Comparison of ENCODE assay signal across 18 cellular contexts in the genomic region with DNA sequence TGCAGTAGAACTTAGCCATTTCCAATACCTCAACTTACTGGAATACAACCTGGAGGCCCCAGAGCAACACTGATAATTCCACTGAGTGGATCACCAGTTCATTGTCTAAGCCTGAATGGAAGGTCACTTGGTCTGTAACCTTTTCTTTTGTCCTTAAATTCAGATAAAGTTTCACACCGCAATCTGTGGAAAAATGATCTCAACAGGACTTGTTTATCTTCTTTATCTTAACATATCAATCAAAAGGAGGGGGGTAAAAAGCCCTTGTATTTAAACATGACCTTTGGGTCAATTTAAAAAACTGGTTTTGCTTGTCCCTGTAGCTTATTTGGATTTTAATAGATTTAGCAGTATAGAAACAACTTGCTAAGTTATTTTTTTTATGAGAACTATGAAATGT. TPM values are rescaled to one million over a fixed set of nuclear protein-coding genes. Genes with fewer than 3 reads are reported as not detected.
DNase-seq lines count a peak whose midpoint lies in the region; ATAC-seq, FAIRE-seq and TF ChIP-seq lines count a peak whose summit lies in the region.
"Had no signal": no experiment of that assay in that cellular context is flagged by ENCODE, and none has a peak within 500 bp of the region (broad histone marks: within the 10 kb centered on the region; RNA-seq: fewer than 3 reads in every experiment).

No MANE protein-coding gene starts in this region.

- H4K5ac ChIP-seq in H1 (ENCODE audit: insufficient read length, low read depth, low read length), result peak overlapping the region; percentile 41

- peaks cover 35% of the 10 kb centered on the region for H3K4me1 Mint-ChIP-seq in Calu3 (ENCODE audit: low read depth, unreplicated experiment)
- H3K4me1 Mint-ChIP-seq in activated CD4-positive, alpha-beta T cell treated with anti-CD3 and anti-CD28 coated beads for 36 hours, result peaks cover 55% of the 10 kb centered on the region

- H2BK20ac ChIP-seq in H1 (ENCODE audit: low read length), result no peak overlapping the region

- H2BK5ac ChIP-seq in H1 (ENCODE audit: low read depth, low read length) (no peak overlapping the region), trophoblast cell (ENCODE audit: low read depth, low read length, poor library complexity) (peak overlapping the region; percentile 19)

- no peak overlapping the region for H2BK12ac ChIP-seq in H1 (ENCODE audit: low read depth, low read length)
- H2BK12ac ChIP-seq in trophoblast cell (ENCODE audit: low read length), result no peak overlapping the region

- peaks cover 8 to 10% of the 10 kb centered on the region in 2 experiments for H4K20me1 ChIP-seq in H1 (replicated peaks in 1 of 2; ENCODE audit: control insufficient read depth in 1 of 2, insufficient read depth in 2 of 2, low read length in 2 of 2)

- H3K79me2 ChIP-seq in H1 (ENCODE audit: control insufficient read depth in 1 of 2, insufficient read depth in 2 of 2, low read length in 2 of 2) (peaks cover 0 to 44% of the 10 kb centered on the region in 2 experiments; a peak in 3 of 4 replicates), trophoblast cell (ENCODE audit: control insufficient read depth, insufficient read depth, low read length, poor library complexity) (no peaks in the 10 kb centered on the region)

- intact Hi-C loops in Calu3 (cut with micrococcal nuclease; ENCODE audit: unreplicated experiment), result loop anchor here (5.0 kb wide), 1 partner anchor 40 kb away; no protein-coding TSS in a partner anchor
- intact Hi-C loops in activated CD4-positive, alpha-beta T cell treated with anti-CD3 and anti-CD28 coated beads for 36 hours (cut with DNase I, micrococcal nuclease), result no loop called here

- peak overlapping the region; percentile 39 for H3K4me3 Mint-ChIP-seq in Calu3 (ENCODE audit: low read depth, unreplicated experiment)
- no peak overlapping the region for H3K4me3 Mint-ChIP-seq in activated CD4-positive, alpha-beta T cell treated with anti-CD3 and anti-CD28 coated beads for 36 hours
- H3K4me3 Mint-ChIP-seq: activated CD8-positive, alpha-beta T cell treated with anti-CD3 and anti-CD28 coated beads for 36 hours; dendritic cell treated with granulocyte-macrophage colony-stimulating factor and Interleukin-4, amounts not matched to agents 40 ng/mL and 50 ng/mL, for 4 days; neural crest cell had no signal

- no peak for DNase-seq in Calu3
- peak; percentile 95 for DNase-seq in NCI-H146 treated with DMSO at 0.1 percent for 48 hours (lab: John Stamatoyannopoulos, UW; ENCODE audit: unreplicated experiment)
- DNase-seq in H1 (ENCODE audit: low read depth in 1 of 2, low spot score in 2 of 2), result no peak
- DNase-seq in trophoblast cell, result no peak
- no peak for DNase-seq in activated CD4-positive, alpha-beta T cell treated with anti-CD3 and anti-CD28 coated beads for 36 hours
- DNase-seq in effector CD4-positive, alpha-beta T cell, result no peak
- DNase-seq in stimulated activated naive CD8-positive, alpha-beta T cell treated with anti-CD3 and anti-CD28 coated beads, Interleukin-15, Interleukin-2, amounts not matched to agents 100 U/mL and 50 U/mL, for 24 hours, result no peak
- DNase-seq: activated CD8-positive, alpha-beta T cell treated with anti-CD3 and anti-CD28 coated beads for 36 hours; left ventricle myocardium superior; NCI-H2171; stimulated activated CD4-positive, alpha-beta T cell treated with anti-CD3 and anti-CD28 coated beads, Interleukin-4, amount 100 ng/mL, for 1 hour had no signal

- H3K18ac ChIP-seq in H1 (ENCODE audit: extremely low read depth, low read length) (no peak overlapping the region), trophoblast cell (ENCODE audit: low read length) (no peak overlapping the region)

- H3K79me1 ChIP-seq in H1 (ENCODE audit: low read depth, low read length) (no peaks in the 10 kb centered on the region; the same call in none of the 2 replicates), trophoblast cell (ENCODE audit: low read length) (peaks cover 13% of the 10 kb centered on the region)

- peaks cover 21 to 87% (median 58%) of the 10 kb centered on the region in 4 experiments for H3K36me3 ChIP-seq in H1 (ENCODE audit: control insufficient read depth in 2 of 4, insufficient read depth in 4 of 4, low read length in 3 of 4)
- peaks cover 30 to 31% of the 10 kb centered on the region in 2 experiments for H3K36me3 ChIP-seq in trophoblast cell (ENCODE audit: control insufficient read depth in 1 of 2, insufficient read depth in 2 of 2, low read length in 2 of 2)

- no peak for FAIRE-seq in H1 (lab: Jason Lieb, UNC)
- FAIRE-seq: HepG2 had no signal

- H3K4ac ChIP-seq in H1 (replicated peaks; ENCODE audit: insufficient read length, low read depth, low read length) (no peak overlapping the region), trophoblast cell (ENCODE audit: low read depth, low read length) (no peak overlapping the region)

- 100% methylated on average over 1 of the region's 1 CpG; no CpG with 5 or more reads in 1 of the 2 experiments for WGBS in H1 (ENCODE audit: extremely low coverage in 1 of 2, insufficient coverage in 1 of 2, insufficient read length in 1 of 2, insufficient replicate concordance in 2 of 2, low coverage in 1 of 2, low lambda C conversion rate in 2 of 2, missing lambda C conversion rate in 1 of 2), 2 experiments
- no CpG with 5 or more reads among the region's 1 CpG for WGBS in trophoblast cell (ENCODE audit: extremely low coverage, insufficient coverage, insufficient read length)

- H3K9ac ChIP-seq in H1 (replicated peaks in 1 of 4; ENCODE audit: extremely low read depth in 1 of 4, low read depth in 3 of 4, low read length in 3 of 4) (no peak overlapping the region), trophoblast cell (ENCODE audit: low read length) (no peak overlapping the region)

- no peak overlapping the region for H4K91ac ChIP-seq in H1 (replicated peaks; ENCODE audit: insufficient read length, low read length)
- no peak overlapping the region for H4K91ac ChIP-seq in trophoblast cell (ENCODE audit: low read depth, low read length)

- TF ChIP-seq RAD21 in H1 (IDR thresholded peaks at IDR 0.05 in 1 of 2, conservative IDR thresholded peaks at IDR 0.05 in 1 of 2; ENCODE audit: low read depth in 2 of 2, low read length in 2 of 2), result no peak

- no peaks in the 10 kb centered on the region for H3K9me3 ChIP-seq in H1 (ENCODE audit: insufficient read depth in 2 of 2, low read depth in 1 of 2, low read length in 1 of 2)
- no peaks in the 10 kb centered on the region for H3K9me3 ChIP-seq in trophoblast cell (ENCODE audit: insufficient read depth, low read depth, low read length)
- H3K9me3 ChIP-seq: ascending aorta, SJSA1 had no signal

- peaks cover 93% of the 10 kb centered on the region for H3K36me3 Mint-ChIP-seq in Calu3 (ENCODE audit: insufficient read depth, unreplicated experiment)
- H3K36me3 Mint-ChIP-seq in activated CD4-positive, alpha-beta T cell treated with anti-CD3 and anti-CD28 coated beads for 36 hours (ENCODE audit: low read depth), result peaks cover 80% of the 10 kb centered on the region

- no peak overlapping the region for H3K4me2 ChIP-seq in H1 (ENCODE audit: insufficient read depth in 1 of 2, low read depth in 2 of 2, low read length in 2 of 2)
- H3K4me2 ChIP-seq in trophoblast cell (ENCODE audit: low read length), result peak overlapping the region; percentile 45

- H4K8ac ChIP-seq in H1 (ENCODE audit: extremely low read depth, insufficient read depth, low read length), result no peak overlapping the region
- H4K8ac ChIP-seq in trophoblast cell (ENCODE audit: low read depth, low read length), result no peak overlapping the region

- CTCF ChIA-PET in Calu3 (lab: Charles Lee), result interaction anchor here (0.7 to 1.1 kb wide), 2 partner anchors 73 to 92 kb away, joined by 4 to 5 read pairs; no protein-coding TSS in a partner anchor
- CTCF ChIA-PET in H1 (lab: Charles Lee; ENCODE audit: partially characterized antibody), result interaction anchor here (0.7 kb wide), 1 partner anchor 95 kb away, joined by 4 read pairs; no protein-coding TSS in a partner anchor
- CTCF ChIA-PET in activated CD4-positive, alpha-beta T cell treated with anti-CD3 and anti-CD28 coated beads for 36 hours (lab: Charles Lee), result interaction anchor here (0.7 to 1.0 kb wide), 5 partner anchors 15 to 372 kb away, joined by 3 to 5 read pairs (median 3); no protein-coding TSS in a partner anchor

- no peak for TF ChIP-seq POLR2A in H1 (IDR thresholded peaks at IDR 0.05; ENCODE audit: control extremely low read depth in 1 of 2, low read depth in 2 of 2, low read length in 2 of 2)

- ATAC-seq in activated CD4-positive, alpha-beta T cell treated with anti-CD3 and anti-CD28 coated beads for 36 hours, result no peak
- ATAC-seq in GM21529 (IDR thresholded peaks at IDR 0.05; ENCODE audit: unreplicated experiment), result no peak
- ATAC-seq in stimulated activated naive CD8-positive, alpha-beta T cell treated with anti-CD3 and anti-CD28 coated beads, Interleukin-15, Interleukin-2, amounts not matched to agents 100 U/mL and 50 U/mL, for 24 hours, result no peak
- ATAC-seq: activated CD8-positive, alpha-beta T cell treated with anti-CD3 and anti-CD28 coated beads for 36 hours; HepG2; left ventricle myocardium superior; sciatic nerve had no signal

- POLR2A ChIA-PET in H1 (lab: Charles Lee; ENCODE audit: partially characterized antibody), result no interaction called here
- POLR2A ChIA-PET in activated CD4-positive, alpha-beta T cell treated with anti-CD3 and anti-CD28 coated beads for 36 hours (lab: Charles Lee), result no interaction called here

- no peak overlapping the region for H3K56ac ChIP-seq in H1 (replicated peaks; ENCODE audit: insufficient read length, low read depth, low read length)

- TSS peak; percentile 5 for BruUV-seq in Calu3 (replicated peaks; lab: Mats Ljungman, UMichigan)

- H3K4me1 ChIP-seq in H1 (replicated peaks in 1 of 4; ENCODE audit: control insufficient read depth in 3 of 4, insufficient read depth in 4 of 4, low read length in 3 of 4) (peaks cover 0 to 7% (median 4%) of the 10 kb centered on the region in 4 experiments; a peak in 3 of 7 replicates), trophoblast cell (ENCODE audit: control insufficient read depth in 1 of 2, insufficient read depth in 2 of 2, low read length in 2 of 2) (peaks cover 9 to 17% of the 10 kb centered on the region in 2 experiments)

- H3K14ac ChIP-seq in H1 (ENCODE audit: insufficient read length) (no peak overlapping the region), trophoblast cell (ENCODE audit: low read length) (no peak overlapping the region)

- TF ChIP-seq CTCF in Calu3 (IDR thresholded peaks at IDR 0.05; ENCODE audit: unreplicated experiment), result no peak
- no peak for TF ChIP-seq CTCF in H1 (IDR thresholded peaks at IDR 0.05; ENCODE audit: control extremely low read depth in 1 of 3, insufficient read depth in 1 of 3, low read depth in 1 of 3, low read length in 3 of 3)

- H2AK5ac ChIP-seq in H1 (ENCODE audit: low read depth, low read length) (no peak overlapping the region), trophoblast cell (ENCODE audit: low read length) (no peak overlapping the region)

- no peak overlapping the region for H2BK15ac ChIP-seq in H1 (ENCODE audit: low read length)

- H3K9me3 Mint-ChIP-seq in Calu3 (ENCODE audit: low read depth, unreplicated experiment), result no peaks in the 10 kb centered on the region
- no peaks in the 10 kb centered on the region for H3K9me3 Mint-ChIP-seq in activated CD4-positive, alpha-beta T cell treated with anti-CD3 and anti-CD28 coated beads for 36 hours (ENCODE audit: low read depth)
- H3K9me3 Mint-ChIP-seq: activated CD8-positive, alpha-beta T cell treated with anti-CD3 and anti-CD28 coated beads for 36 hours; dendritic cell treated with granulocyte-macrophage colony-stimulating factor and Interleukin-4, amounts not matched to agents 40 ng/mL and 50 ng/mL, for 4 days; neural crest cell had no signal

- peak overlapping the region; percentile 23 for H3K27ac Mint-ChIP-seq in Calu3 (ENCODE audit: unreplicated experiment)
- H3K27ac Mint-ChIP-seq in activated CD4-positive, alpha-beta T cell treated with anti-CD3 and anti-CD28 coated beads for 36 hours, result no peak overlapping the region
- H3K27ac Mint-ChIP-seq: dendritic cell treated with granulocyte-macrophage colony-stimulating factor and Interleukin-4, amounts not matched to agents 40 ng/mL and 50 ng/mL, for 4 days had no signal

- no peak for TF ChIP-seq EP300 in H1 (IDR thresholded peaks at IDR 0.05; ENCODE audit: borderline replicate concordance in 1 of 2, low read depth in 2 of 2, low read length in 2 of 2)

- H3K23me2 ChIP-seq in H1 (ENCODE audit: low read depth, low read length), result no peaks in the 10 kb centered on the region

- H2BK120ac ChIP-seq in H1 (replicated peaks; ENCODE audit: low read depth, low read length) (no peak overlapping the region), trophoblast cell (ENCODE audit: insufficient read depth, low read length, poor library complexity) (no peak overlapping the region)

- H2AFZ ChIP-seq in H1 (ENCODE audit: low read length) (no peak overlapping the region), trophoblast cell (ENCODE audit: insufficient read depth, low read length, poor library complexity) (no peak overlapping the region)

- no peak overlapping the region for H3K23ac ChIP-seq in H1 (ENCODE audit: insufficient read length)
- no peak overlapping the region for H3K23ac ChIP-seq in trophoblast cell (ENCODE audit: low read length)

- no peak overlapping the region for H3K4me3 ChIP-seq in H1 (ENCODE audit: extremely low read depth in 1 of 4, insufficient read depth in 2 of 4, low read depth in 3 of 4, low read length in 4 of 4)
- H3K4me3 ChIP-seq in trophoblast cell (ENCODE audit: low read depth, low read length), result no peak overlapping the region
- H3K4me3 ChIP-seq: ascending aorta, SJSA1 had no signal

- no peak overlapping the region for H4K12ac ChIP-seq in trophoblast cell (ENCODE audit: low read depth, low read length)

- H3K27ac ChIP-seq in H1 (ENCODE audit: low read depth, low read length) (no peak overlapping the region), trophoblast cell (ENCODE audit: low read depth, low read length) (peak overlapping the region; percentile 37)
- H3K27ac ChIP-seq: ascending aorta, SJSA1 had no signal

- no peaks in the 10 kb centered on the region for H3K27me3 Mint-ChIP-seq in Calu3 (ENCODE audit: unreplicated experiment)
- no peaks in the 10 kb centered on the region for H3K27me3 Mint-ChIP-seq in activated CD4-positive, alpha-beta T cell treated with anti-CD3 and anti-CD28 coated beads for 36 hours
- H3K27me3 Mint-ChIP-seq: activated CD8-positive, alpha-beta T cell treated with anti-CD3 and anti-CD28 coated beads for 36 hours; dendritic cell treated with granulocyte-macrophage colony-stimulating factor and Interleukin-4, amounts not matched to agents 40 ng/mL and 50 ng/mL, for 4 days had no signal

- no peaks in the 10 kb centered on the region for H3K27me3 ChIP-seq in H1 (replicated peaks in 1 of 4; ENCODE audit: control insufficient read depth in 3 of 4, extremely low read depth in 1 of 4, insufficient read depth in 3 of 4, low read length in 3 of 4)
- H3K27me3 ChIP-seq in trophoblast cell (ENCODE audit: insufficient read depth, low read length), result no peaks in the 10 kb centered on the region
- H3K27me3 ChIP-seq: ascending aorta, SJSA1 had no signal

RNA-seq across cellular contexts. Expression of a gene that starts 21.6 kb away (rescaled TPM):
- 169 and 174 TPM in 2 replicates for total RNA-seq in Calu3 (2022)
- total RNA-seq in H1 (2021; fragmentation: NEBNext Ultra II Directional; extraction: Animal tissue kit (Norgen Biotek cat#: 25700)), result 268 and 273 TPM in 2 replicates
- 204 and 213 TPM in 2 replicates for polyA plus RNA-seq in H1 (2011; rRNA removed)
- polyA plus RNA-seq in H1 (2011; cell fraction: cytosol; rRNA removed), result 282 TPM
- polyA plus RNA-seq in H1 (2011; cell fraction: nucleus; rRNA removed), result 128 TPM
- 252 to 307 TPM (median 272 TPM) in 4 replicates for polyA plus RNA-seq in H1 (2012, experiment 1 of 2)
- polyA plus RNA-seq in H1 (2012, experiment 2 of 2), result 223 TPM
- polyA plus RNA-seq in H1 (2013, experiment 1 of 2), result 207 TPM
- polyA plus RNA-seq in H1 (2013, experiment 2 of 2), result 212 TPM
- 127 and 143 TPM in 2 replicates for polyA minus RNA-seq in H1 (2011; rRNA and poly(A)+ RNA removed)
- 79.1 TPM for polyA minus RNA-seq in H1 (2011; cell fraction: cytosol; rRNA and poly(A)+ RNA removed)
- 38.4 TPM for polyA minus RNA-seq in H1 (2011; cell fraction: nucleus; rRNA and poly(A)+ RNA removed)
- 152 and 161 TPM in 2 replicates for polyA plus RNA-seq in trophoblast cell (2013)
- total RNA-seq in activated CD4-positive, alpha-beta T cell treated with anti-CD3 and anti-CD28 coated beads for 36 hours, result 100 to 1,000 TPM; 143 to 156 TPM

RNA-seq across cellular contexts. Expression of a gene that starts 38.6 kb away (rescaled TPM):
- 73.0 and 85.2 TPM in 2 replicates for total RNA-seq in Calu3 (2022)
- 92.0 and 104 TPM in 2 replicates for total RNA-seq in H1 (2021; fragmentation: NEBNext Ultra II Directional; extraction: Animal tissue kit (Norgen Biotek cat#: 25700))
- polyA plus RNA-seq in H1 (2011; rRNA removed), result 6.6 and 9.8 TPM in 2 replicates
- 8.5 TPM for polyA plus RNA-seq in H1 (2011; cell fraction: cytosol; rRNA removed)
- polyA plus RNA-seq in H1 (2011; cell fraction: nucleus; rRNA removed), result 22.5 TPM
- 35.8 to 57.1 TPM (median 46.0 TPM) in 4 replicates for polyA plus RNA-seq in H1 (2012, experiment 1 of 2)
- polyA plus RNA-seq in H1 (2012, experiment 2 of 2), result 21.2 TPM
- 34.8 TPM for polyA plus RNA-seq in H1 (2013, experiment 1 of 2)
- polyA plus RNA-seq in H1 (2013, experiment 2 of 2), result 33.0 TPM
- 17.8 and 22.5 TPM in 2 replicates for polyA minus RNA-seq in H1 (2011; rRNA and poly(A)+ RNA removed)
- polyA minus RNA-seq in H1 (2011; cell fraction: cytosol; rRNA and poly(A)+ RNA removed), result 32.1 TPM
- polyA minus RNA-seq in H1 (2011; cell fraction: nucleus; rRNA and poly(A)+ RNA removed), result 20.7 TPM
- 17.0 and 17.4 TPM in 2 replicates for polyA plus RNA-seq in trophoblast cell (2013)
- 100 to 1,000 TPM in 1 of 2 experiments, 10 to 100 TPM in 1; 88.6 to 128 TPM for total RNA-seq in activated CD4-positive, alpha-beta T cell treated with anti-CD3 and anti-CD28 coated beads for 36 hours
